1 cellular context compared by ENCODE assay signal in genomic region chr20:21767739-21768223, GRCh38.
TF ChIP-seq lines count a peak whose summit lies in the region.

No MANE protein-coding gene starts in this region.

TF ChIP-seq in HepG2, 621 proteins besides CTCF, POLR2A, EP300 and RAD21 (continued from another document and continues in another):
- TF ChIP-seq CEBPZ (IDR thresholded peaks at IDR 0.05; ENCODE audit: low read length), result no peak
- peak; percentile 32; the same call in 1 of the 2 replicates for TF ChIP-seq ETV5 (CRISPR knock-in tag; IDR thresholded peaks at IDR 0.05; ENCODE audit: borderline replicate concordance)
- no peak for TF ChIP-seq NCOR1 (IDR thresholded peaks at IDR 0.05; ENCODE audit: borderline replicate concordance, low read length)
- TF ChIP-seq, protein P1, sequence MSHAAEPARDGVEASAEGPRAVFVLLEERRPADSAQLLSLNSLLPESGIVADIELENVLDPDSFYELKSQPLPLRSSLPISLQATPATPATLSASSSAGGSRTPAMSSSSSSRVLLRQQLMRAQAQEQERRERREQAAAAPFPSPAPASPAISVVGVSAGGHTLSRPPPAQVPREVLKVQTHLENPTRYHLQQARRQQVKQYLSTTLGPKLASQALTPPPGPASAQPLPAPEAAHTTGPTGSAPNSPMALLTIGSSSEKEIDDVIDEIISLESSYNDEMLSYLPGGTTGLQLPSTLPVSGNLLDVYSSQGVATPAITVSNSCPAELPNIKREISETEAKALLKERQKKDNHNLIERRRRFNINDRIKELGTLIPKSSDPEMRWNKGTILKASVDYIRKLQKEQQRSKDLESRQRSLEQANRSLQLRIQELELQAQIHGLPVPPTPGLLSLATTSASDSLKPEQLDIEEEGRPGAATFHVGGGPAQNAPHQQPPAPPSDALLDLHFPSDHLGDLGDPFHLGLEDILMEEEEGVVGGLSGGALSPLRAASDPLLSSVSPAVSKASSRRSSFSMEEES (CRISPR knock-in tag; IDR thresholded peaks at IDR 0.05), result no peak; the same call in 1 of the 2 replicates
- TF ChIP-seq STAT5B (CRISPR knock-in tag; IDR thresholded peaks at IDR 0.05), result 0 out of 2 replicates have a peak, but pooled peaks have one; percentile 45
- TF ChIP-seq, protein P2, sequence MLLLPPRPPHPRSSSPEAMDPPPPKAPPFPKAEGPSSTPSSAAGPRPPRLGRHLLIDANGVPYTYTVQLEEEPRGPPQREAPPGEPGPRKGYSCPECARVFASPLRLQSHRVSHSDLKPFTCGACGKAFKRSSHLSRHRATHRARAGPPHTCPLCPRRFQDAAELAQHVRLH (CRISPR knock-in tag; IDR thresholded peaks at IDR 0.05; ENCODE audit: borderline replicate concordance, low read depth), result peak; percentile 64; the same call in 1 of the 2 replicates
- no peak for TF ChIP-seq MTF1 (CRISPR knock-in tag; IDR thresholded peaks at IDR 0.05)
- TF ChIP-seq NFIB (CRISPR knock-in tag; IDR thresholded peaks at IDR 0.05; ENCODE audit: borderline replicate concordance), result no peak
- 0 out of 2 replicates have a peak, but pooled peaks have one; percentile 21 for TF ChIP-seq RELA (CRISPR knock-in tag; IDR thresholded peaks at IDR 0.05)
- TF ChIP-seq ZNF33A (CRISPR knock-in tag; IDR thresholded peaks at IDR 0.05; ENCODE audit: borderline replicate concordance), result no peak
- TF ChIP-seq ELF4 (CRISPR knock-in tag; IDR thresholded peaks at IDR 0.05; ENCODE audit: borderline replicate concordance), result no peak
- TF ChIP-seq TCF12 (IDR thresholded peaks at IDR 0.05), result no peak
- TF ChIP-seq TCF12 (CRISPR knock-in tag; IDR thresholded peaks at IDR 0.05), result no peak
- TF ChIP-seq HDAC6 (IDR thresholded peaks at IDR 0.05; ENCODE audit: low read depth, low read length), result no peak
- no peak for TF ChIP-seq GZF1 (CRISPR knock-in tag; IDR thresholded peaks at IDR 0.05)
- no peak for TF ChIP-seq RBAK (CRISPR knock-in tag; IDR thresholded peaks at IDR 0.05)
- TF ChIP-seq PAX8 (CRISPR knock-in tag; IDR thresholded peaks at IDR 0.05; ENCODE audit: borderline replicate concordance), result no peak
- TF ChIP-seq PAF1 (CRISPR knock-in tag; IDR thresholded peaks at IDR 0.05), result no peak
- no peak for TF ChIP-seq ZSCAN25 (CRISPR knock-in tag; IDR thresholded peaks at IDR 0.05)
- no peak; the same call in 1 of the 2 replicates for TF ChIP-seq ZNF749 (CRISPR knock-in tag; IDR thresholded peaks at IDR 0.05; ENCODE audit: borderline replicate concordance)
- no peak for TF ChIP-seq ZNF329 (CRISPR knock-in tag; IDR thresholded peaks at IDR 0.05; ENCODE audit: low read depth)
- no peak for TF ChIP-seq MTERF4 (CRISPR knock-in tag; IDR thresholded peaks at IDR 0.05)
- peak; percentile 24; the same call in 1 of the 2 replicates for TF ChIP-seq POGZ (CRISPR knock-in tag; IDR thresholded peaks at IDR 0.05)
- no peak for TF ChIP-seq SCMH1 (CRISPR knock-in tag; IDR thresholded peaks at IDR 0.05; ENCODE audit: borderline replicate concordance)
- TF ChIP-seq ZNF775 (CRISPR knock-in tag; IDR thresholded peaks at IDR 0.05; ENCODE audit: borderline replicate concordance), result no peak
- no peak for TF ChIP-seq THYN1 (CRISPR knock-in tag; IDR thresholded peaks at IDR 0.05; ENCODE audit: borderline replicate concordance, low read depth)
- no peak for TF ChIP-seq ZFP36L2 (CRISPR knock-in tag; IDR thresholded peaks at IDR 0.05)
- no peak for TF ChIP-seq ZNF142 (CRISPR knock-in tag; IDR thresholded peaks at IDR 0.05)
- no peak for TF ChIP-seq ERF (CRISPR knock-in tag; IDR thresholded peaks at IDR 0.05)
- 0 out of 2 replicates have a peak, but pooled peaks have one; percentile 48 for TF ChIP-seq KLF15 (CRISPR knock-in tag; IDR thresholded peaks at IDR 0.05; ENCODE audit: borderline replicate concordance)
- TF ChIP-seq ZNF839 (CRISPR knock-in tag; IDR thresholded peaks at IDR 0.05; ENCODE audit: borderline replicate concordance), result no peak
- TF ChIP-seq KLF6 (CRISPR knock-in tag; IDR thresholded peaks at IDR 0.05), result no peak
- no peak for TF ChIP-seq CBX2 (IDR thresholded peaks at IDR 0.05; ENCODE audit: low read depth, low read length)
- TF ChIP-seq CBX2 (CRISPR knock-in tag; IDR thresholded peaks at IDR 0.05; ENCODE audit: low read depth), result no peak
- TF ChIP-seq CAMTA2 (CRISPR knock-in tag; IDR thresholded peaks at IDR 0.05; ENCODE audit: borderline replicate concordance), result no peak
- TF ChIP-seq, protein P3, sequence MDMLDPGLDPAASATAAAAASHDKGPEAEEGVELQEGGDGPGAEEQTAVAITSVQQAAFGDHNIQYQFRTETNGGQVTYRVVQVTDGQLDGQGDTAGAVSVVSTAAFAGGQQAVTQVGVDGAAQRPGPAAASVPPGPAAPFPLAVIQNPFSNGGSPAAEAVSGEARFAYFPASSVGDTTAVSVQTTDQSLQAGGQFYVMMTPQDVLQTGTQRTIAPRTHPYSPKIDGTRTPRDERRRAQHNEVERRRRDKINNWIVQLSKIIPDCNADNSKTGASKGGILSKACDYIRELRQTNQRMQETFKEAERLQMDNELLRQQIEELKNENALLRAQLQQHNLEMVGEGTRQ (IDR thresholded peaks at IDR 0.05; ENCODE audit: low read depth, low read length), result no peak
- TF ChIP-seq, protein P3 (CRISPR knock-in tag; IDR thresholded peaks at IDR 0.05; ENCODE audit: borderline replicate concordance), result no peak
- no peak for TF ChIP-seq POLR2AphosphoS5 (IDR thresholded peaks at IDR 0.05; ENCODE audit: low read depth, low read length)
- no peak for TF ChIP-seq ZNF850 (CRISPR knock-in tag; conservative IDR thresholded peaks at IDR 0.05)
- TF ChIP-seq MXD4 (CRISPR knock-in tag; IDR thresholded peaks at IDR 0.05), result no peak
- no peak for TF ChIP-seq ZNF776 (CRISPR knock-in tag; IDR thresholded peaks at IDR 0.05)
- no peak for TF ChIP-seq PRDM4 (CRISPR knock-in tag; IDR thresholded peaks at IDR 0.05; ENCODE audit: borderline replicate concordance)
- peak; percentile 99 for TF ChIP-seq NR2F2 (IDR thresholded peaks at IDR 0.05; ENCODE audit: borderline replicate concordance, low read depth)
- TF ChIP-seq ZNF879 (CRISPR knock-in tag; IDR thresholded peaks at IDR 0.05), result no peak
- peak; percentile 49; the same call in 1 of the 2 replicates for TF ChIP-seq ZNF430 (CRISPR knock-in tag; IDR thresholded peaks at IDR 0.05)
- TF ChIP-seq SALL2 (CRISPR knock-in tag; IDR thresholded peaks at IDR 0.05), result no peak
- peak; percentile 44; the same call in 1 of the 2 replicates for TF ChIP-seq GATA4 (IDR thresholded peaks at IDR 0.05; ENCODE audit: borderline replicate concordance, low read depth)
- no peak for TF ChIP-seq MEIS1 (CRISPR knock-in tag; IDR thresholded peaks at IDR 0.05; ENCODE audit: borderline replicate concordance)
- TF ChIP-seq XBP1 (CRISPR knock-in tag; IDR thresholded peaks at IDR 0.05), result no peak
